Comparison of ENCODE assay signal across 1 cellular context in genomic region chr4:173958445-173958844, GRCh38.
A peak's percentile ranks its signal among the peaks of the same experiment; 100 is the strongest.
TF ChIP-seq lines count a peak whose summit lies in the region.

No MANE protein-coding gene starts in this region.

TF ChIP-seq in SK-N-SH, 30 proteins besides CTCF, POLR2A, EP300 and RAD21 (continued from another document):
- TF ChIP-seq USF2 (IDR thresholded peaks at IDR 0.05; ENCODE audit: borderline replicate concordance, low read depth, low read length) (no peak), RFX5 (IDR thresholded peaks at IDR 0.05; ENCODE audit: low read length) (no peak), POLR2AphosphoS5 (IDR thresholded peaks at IDR 0.05; ENCODE audit: low read depth, low read length) (no peak), GABPA (IDR thresholded peaks at IDR 0.05; ENCODE audit: low read depth) (no peak), RXRA (IDR thresholded peaks at IDR 0.05; ENCODE audit: borderline replicate concordance, low read depth) (no peak), IRF3 (IDR thresholded peaks at IDR 0.05; ENCODE audit: low read depth, low read length) (no peak), MAX (IDR thresholded peaks at IDR 0.05; ENCODE audit: low read depth) (no peak), JUND (IDR thresholded peaks at IDR 0.05) (peak; percentile 27; the same call in 1 of the 2 replicates), RCOR1 (IDR thresholded peaks at IDR 0.05; ENCODE audit: low read length) (no peak)
